ENCODE assay signal across 1 cellular context in genomic region chr5:53815471-53815870, GRCh38.
TF ChIP-seq lines count a peak whose summit lies in the region.

No MANE protein-coding gene starts in this region.

TF ChIP-seq in GM23338, 12 proteins besides CTCF, POLR2A, EP300 and RAD21 (continued from another document):
- TF ChIP-seq ZNF462 (CRISPR knock-in tag; IDR thresholded peaks at IDR 0.05) = no peak
- no peak for TF ChIP-seq STAT1 (IDR thresholded peaks at IDR 0.05; ENCODE audit: unreplicated experiment)
- no peak for TF ChIP-seq POLR2AphosphoS5 (IDR thresholded peaks at IDR 0.05; ENCODE audit: low read depth)
- TF ChIP-seq ZNF331 (CRISPR knock-in tag; IDR thresholded peaks at IDR 0.05; ENCODE audit: low read depth) = no peak
- no peak for TF ChIP-seq REST (IDR thresholded peaks at IDR 0.05; ENCODE audit: unreplicated experiment)
- TF ChIP-seq EZH2 (IDR thresholded peaks at IDR 0.05; ENCODE audit: low read depth, unreplicated experiment) = no peak
- no peak for TF ChIP-seq NANOG (IDR thresholded peaks at IDR 0.05; ENCODE audit: borderline replicate concordance)
- no peak for TF ChIP-seq ETS1 (IDR thresholded peaks at IDR 0.05)
- TF ChIP-seq EZH2phosphoT487 (IDR thresholded peaks at IDR 0.05; ENCODE audit: unreplicated experiment) = no peak
- TF ChIP-seq CREB1 (CRISPR knock-in tag; IDR thresholded peaks at IDR 0.05; ENCODE audit: low read depth) = no peak
